In the genomic region with DNA sequence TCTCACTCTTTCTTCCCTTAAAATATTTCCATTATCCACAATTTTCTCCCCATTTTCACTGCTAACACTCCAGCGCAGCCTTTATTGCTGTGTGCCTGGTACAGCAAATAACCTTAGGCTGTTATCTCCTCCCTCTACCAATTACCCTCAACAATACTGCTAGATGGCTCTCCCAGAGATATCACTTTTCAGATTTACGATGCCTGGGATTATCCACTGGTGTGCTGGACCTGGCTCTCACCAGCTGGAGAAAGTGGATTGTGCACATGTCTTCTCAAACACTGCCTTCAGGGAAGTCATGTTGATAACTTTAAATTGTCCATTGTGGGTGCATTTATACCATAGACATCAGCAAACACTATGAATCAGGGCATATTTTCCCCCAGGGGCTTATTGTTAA, we compare ENCODE assay signal across 18 cellular contexts.
DNase-seq lines count a peak whose midpoint lies in the region; ATAC-seq and TF ChIP-seq lines count a peak whose summit lies in the region.
"Had no signal": no experiment of that assay in that cellular context is flagged by ENCODE, and none has a peak within 500 bp of the region (broad histone marks: within the 10 kb centered on the region; RNA-seq: fewer than 3 reads in every experiment).

No MANE protein-coding gene starts in this region.

- no peaks in the 10 kb centered on the region for H3K79me2 ChIP-seq in hepatocyte

- H3K4me2 ChIP-seq in hepatocyte = no peak overlapping the region
- H3K4me2 ChIP-seq: PC-9 had no signal

- no peaks in the 10 kb centered on the region for H4K20me1 ChIP-seq in hepatocyte (ENCODE audit: insufficient read depth, poor library complexity, severe bottlenecking)

- DNase-seq in ELF-1 (ENCODE audit: low read depth, low spot score) (peak; percentile 37), NCI-H1417 treated with DMSO at 0.1 percent for 48 hours (lab: John Stamatoyannopoulos, UW) (peak; percentile 31), NCI-H748 treated with DMSO at 0.1 percent for 48 hours (lab: John Stamatoyannopoulos, UW) (peak; percentile 16), hepatocyte (ENCODE audit: low spot score) (peak; percentile 18), CD14-positive monocyte (ENCODE audit: low spot score) (no peak)
- DNase-seq: COR-L47, EL, IMR-90, Karpas-422, MG63, NCI-H1105, NCI-H2029, NCI-H2227 treated with DMSO at 0.1 percent for 48 hours, PC-9, T-cell had no signal

- no peak for TF ChIP-seq CTCF in hepatocyte (IDR thresholded peaks at IDR 0.05; ENCODE audit: poor library complexity)
- TF ChIP-seq CTCF in CD14-positive monocyte (IDR thresholded peaks at IDR 0.05) = no peak

- H3K9me3 ChIP-seq in hepatocyte (ENCODE audit: low read depth) = no peaks in the 10 kb centered on the region
- H3K9me3 ChIP-seq: MG63 had no signal

- peaks cover 0 to 6% (median 3%) of the 10 kb centered on the region in 7 donors for H3K9me3 Mint-ChIP-seq in CD14-positive monocyte
- H3K9me3 Mint-ChIP-seq: T-cell had no signal

- no peaks in the 10 kb centered on the region for H3K36me3 Mint-ChIP-seq in CD14-positive monocyte
- H3K36me3 Mint-ChIP-seq: T-cell had no signal

- intact Hi-C loops in CD14-positive monocyte (cut with micrococcal nuclease) = no loop called here

- H3K4me1 Mint-ChIP-seq in CD14-positive monocyte = no peaks in the 10 kb centered on the region
- H3K4me1 Mint-ChIP-seq: T-cell had no signal

- no peak overlapping the region for H3K27ac Mint-ChIP-seq in CD14-positive monocyte
- H3K27ac Mint-ChIP-seq: T-cell had no signal

- no peak for ATAC-seq in HG02678 (IDR thresholded peaks at IDR 0.05; ENCODE audit: unreplicated experiment)
- ATAC-seq in GM19328 (IDR thresholded peaks at IDR 0.05; ENCODE audit: unreplicated experiment) = no peak
- ATAC-seq: T-cell had no signal

- no peak overlapping the region for H3K4me3 Mint-ChIP-seq in CD14-positive monocyte
- H3K4me3 Mint-ChIP-seq: T-cell had no signal

- no peaks in the 10 kb centered on the region for H3K9me2 ChIP-seq in hepatocyte (replicated peaks; ENCODE audit: insufficient read depth)

- no peaks in the 10 kb centered on the region for H3K4me1 ChIP-seq in hepatocyte (ENCODE audit: insufficient read depth)

- H2AFZ ChIP-seq in hepatocyte = no peak overlapping the region
- H2AFZ ChIP-seq: PC-9 had no signal

- 23% methylated on average over 2 of the region's 2 CpGs for WGBS in hepatocyte (ENCODE audit: low lambda C conversion rate, missing lambda C conversion rate)

- no peaks in the 10 kb centered on the region for H3K27me3 ChIP-seq in hepatocyte
- H3K27me3 ChIP-seq: MG63 had no signal

- no peaks in the 10 kb centered on the region for H3K36me3 ChIP-seq in hepatocyte (replicated peaks; ENCODE audit: insufficient read depth, low read depth)
- H3K36me3 ChIP-seq: MG63 had no signal

- H3K27me3 Mint-ChIP-seq in CD14-positive monocyte (ENCODE audit: low read depth in 3 of 3) = peaks cover 0 to 2% (median 2%) of the 10 kb centered on the region in 3 donors

- no peak overlapping the region for H3K27ac ChIP-seq in hepatocyte
- H3K27ac ChIP-seq: C4-2B, PC-9 had no signal

- no peak overlapping the region for H3K4me3 ChIP-seq in hepatocyte
- H3K4me3 ChIP-seq: MG63, PC-9 had no signal
